In the genomic region with DNA sequence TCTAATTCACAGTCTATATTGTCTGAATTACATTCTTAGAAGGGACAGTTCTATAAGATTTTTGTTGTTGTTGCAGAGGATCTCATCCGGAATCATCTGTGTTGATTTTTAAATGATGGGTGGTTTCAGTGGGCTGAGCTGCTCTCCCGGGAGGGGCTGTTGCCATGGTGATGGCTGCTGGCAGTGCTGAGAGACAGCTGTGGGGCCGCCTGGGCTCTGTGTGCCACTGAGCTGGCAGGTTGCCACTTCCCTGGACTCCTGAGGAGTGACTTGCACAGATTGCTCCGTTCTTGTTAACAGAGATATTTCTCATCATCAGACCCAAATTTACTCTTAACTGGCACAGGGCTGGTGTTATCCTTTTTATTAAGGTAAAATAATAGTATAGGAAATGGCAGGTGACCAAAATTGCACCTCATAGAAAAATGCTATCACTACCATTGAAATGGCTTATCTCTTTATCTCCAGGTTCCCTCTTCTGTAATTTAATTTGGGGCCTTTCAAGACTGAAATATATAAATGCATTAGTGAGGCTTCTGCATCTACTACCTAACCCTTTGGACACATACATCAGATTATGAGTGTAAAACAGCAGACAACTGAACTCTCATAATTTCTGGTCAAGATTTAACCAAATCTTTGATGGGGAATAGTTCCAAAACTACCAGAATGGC, we compare ENCODE assay signal across 8 cellular contexts. TPM values are rescaled to one million over a fixed set of nuclear protein-coding genes. Genes with fewer than 3 reads are reported as not detected.
DNase-seq lines count a peak whose midpoint lies in the region; ATAC-seq and TF ChIP-seq lines count a peak whose summit lies in the region.

No MANE protein-coding gene starts in this region.

- WGBS in spleen, 5 donors: 30 to 62% (median 44%) methylated on average over 4 of the region's 4 CpGs

- TF ChIP-seq CTCF in spleen (IDR thresholded peaks at IDR 0.05 in 8 of 11, conservative IDR thresholded peaks at IDR 0.05 in 3 of 11): no peak

- H3K4me1 ChIP-seq in spleen: no peaks in the 10 kb centered on the region

- DNase-seq in Jurkat, Clone E6-1 (ENCODE audit: low read depth, low spot score): peak; percentile 46
- DNase-seq in NCI-H774 (lab: John Stamatoyannopoulos, UW) (peak; percentile 37), glomerular visceral epithelial cell (ENCODE audit: extremely low spot score) (peak; percentile 42), spleen (peak; percentile 61), islet precursor cell (no peak), HPDE6-E6E7 (ENCODE audit: extremely low spot score) (no peak), cortex of kidney (lab: John Stamatoyannopoulos, UW) (no peak)

- H3K4me3 ChIP-seq in Jurkat, Clone E6-1 (ENCODE audit: low read length): no peak overlapping the region
- H3K4me3 ChIP-seq in spleen: no peak overlapping the region

- no peak overlapping the region for H3K27ac ChIP-seq in spleen

- H3K9me3 ChIP-seq in spleen: no peaks in the 10 kb centered on the region

- no peaks in the 10 kb centered on the region for H3K27me3 ChIP-seq in spleen (replicated peaks in 1 of 7)

- TF ChIP-seq POLR2A in spleen (IDR thresholded peaks at IDR 0.05): no peak

- no peak for ATAC-seq in HG03342 (IDR thresholded peaks at IDR 0.05; ENCODE audit: unreplicated experiment)

- no peaks in the 10 kb centered on the region for H3K36me3 ChIP-seq in spleen

- intact Hi-C loops in spleen (cut with DNase I; ENCODE audit: low total_unique reads): no loop called here

RNA-seq across cellular contexts. Expression of gene NEK11, which starts 56.6 kb away (rescaled TPM):
- polyA plus RNA-seq in Jurkat, Clone E6-1 (2012; ENCODE audit: insufficient read depth, insufficient read length): 2.3 TPM
- total RNA-seq in spleen: 1 to 10 TPM; 3.1 to 5.9 (median 4.1) TPM
- 1 to 10 TPM in 1 of 3 donors, under 1 TPM in 2; 0.77 to 1.3 (median 0.83) TPM for polyA plus RNA-seq in spleen

RNA-seq across cellular contexts. Expression of gene ASTE1, which starts 56.7 kb away (rescaled TPM):
- polyA plus RNA-seq in Jurkat, Clone E6-1 (2012; ENCODE audit: insufficient read depth, insufficient read length): 11.1 TPM
- total RNA-seq in spleen: 10 to 100 TPM in 3 of 7 donors, 1 to 10 TPM in 4; 7.5 to 16.8 (median 9.5) TPM
- 1 to 10 TPM; 3.8 to 5.3 (median 4.1) TPM for polyA plus RNA-seq in spleen

Comparison
In these comparisons a context has a peak if more than half of its experiments do, and no peak if none do; other contexts are left out.
1. DNase-seq: peak in Jurkat, Clone E6-1 (single experiment), NCI-H774 (single experiment), glomerular visceral epithelial cell (single experiment) and spleen (single experiment); none in islet precursor cell (single experiment), HPDE6-E6E7 (single experiment) and cortex of kidney (single experiment).